In the genomic region with DNA sequence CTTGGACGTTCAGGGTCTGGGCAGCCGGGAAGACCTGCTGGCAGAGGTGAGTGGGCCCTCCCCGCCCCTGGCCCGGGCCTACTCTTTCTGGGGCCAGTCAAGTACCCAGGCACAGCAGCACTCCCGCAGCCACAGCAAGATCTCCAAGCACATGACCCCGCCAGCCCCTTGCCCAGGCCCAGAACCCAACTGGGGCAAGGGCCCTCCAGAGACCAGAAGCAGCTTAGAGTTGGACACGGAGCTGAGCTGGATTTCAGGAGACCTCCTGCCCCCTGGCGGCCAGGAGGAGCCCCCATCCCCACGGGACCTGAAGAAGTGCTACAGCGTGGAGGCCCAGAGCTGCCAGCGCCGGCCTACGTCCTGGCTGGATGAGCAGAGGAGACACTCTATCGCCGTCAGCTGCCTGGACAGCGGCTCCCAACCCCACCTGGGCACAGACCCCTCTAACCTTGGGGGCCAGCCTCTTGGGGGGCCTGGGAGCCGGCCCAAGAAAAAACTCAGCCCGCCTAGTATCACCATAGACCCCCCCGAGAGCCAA, we compare ENCODE assay signal across 9 cellular contexts. TPM values are rescaled to one million over a fixed set of nuclear protein-coding genes. Genes with fewer than 3 reads are reported as not detected.
DNase-seq lines count a peak whose midpoint lies in the region; ATAC-seq and TF ChIP-seq lines count a peak whose summit lies in the region.
"Had no signal": no experiment of that assay in that cellular context is flagged by ENCODE, and none has a peak within 500 bp of the region (broad histone marks: within the 10 kb centered on the region; RNA-seq: fewer than 3 reads in every experiment).

No MANE protein-coding gene starts in this region.

- ATAC-seq in activated naive CD8-positive, alpha-beta T cell treated with anti-CD3 and anti-CD28 coated beads, Interleukin-2, amount 10 ng/mL, durations not matched to agents 7 days and 5 days (ENCODE audit: low read depth) = peak; percentile 63
- ATAC-seq in HG03159 (IDR thresholded peaks at IDR 0.05; ENCODE audit: unreplicated experiment) (no peak), HG02973 (IDR thresholded peaks at IDR 0.05; ENCODE audit: unreplicated experiment) (no peak)

- POLR2A ChIA-PET in activated naive CD8-positive, alpha-beta T cell treated with anti-CD3 and anti-CD28 coated beads, Interleukin-2, amount 10 ng/mL, durations not matched to agents 7 days and 5 days (lab: Charles Lee) = interaction anchor here (1.4 kb wide), 1 partner anchor 79 kb away, joined by 4 read pairs; a partner anchor contains a TSS

- TF ChIP-seq EP300 in sigmoid colon (IDR thresholded peaks at IDR 0.05) = no peak

- H3K4me1 Mint-ChIP-seq in activated naive CD8-positive, alpha-beta T cell treated with anti-CD3 and anti-CD28 coated beads, Interleukin-2, amount 10 ng/mL, durations not matched to agents 7 days and 5 days = peaks cover 6% of the 10 kb centered on the region

- H3K36me3 ChIP-seq in SU-DHL-6 (ENCODE audit: low read length) (no peaks in the 10 kb centered on the region), left ventricle myocardium inferior (no peaks in the 10 kb centered on the region), sigmoid colon (no peaks in the 10 kb centered on the region)

- intact Hi-C loops in left ventricle myocardium inferior (cut with micrococcal nuclease) = loop anchor here (5.0 kb wide), 1 partner anchor 74 kb away; no protein-coding TSS in a partner anchor
- intact Hi-C loops in sigmoid colon (cut with DNase I) = loop anchor here (1.0 to 2.0 kb wide), 2 partner anchors 79 to 145 kb away; a partner anchor contains a TSS

- no peaks in the 10 kb centered on the region for H3K36me3 Mint-ChIP-seq in activated naive CD8-positive, alpha-beta T cell treated with anti-CD3 and anti-CD28 coated beads, Interleukin-2, amount 10 ng/mL, durations not matched to agents 7 days and 5 days

- H3K4me3 ChIP-seq in SU-DHL-6 (ENCODE audit: insufficient read depth, low read length, poor library complexity, severe bottlenecking) = no peak overlapping the region
- H3K4me3 ChIP-seq in left ventricle myocardium inferior = no peak overlapping the region
- H3K4me3 ChIP-seq in sigmoid colon = no peak overlapping the region

- H3K4me3 Mint-ChIP-seq in activated naive CD8-positive, alpha-beta T cell treated with anti-CD3 and anti-CD28 coated beads, Interleukin-2, amount 10 ng/mL, durations not matched to agents 7 days and 5 days = no peak overlapping the region

- H3K27me3 Mint-ChIP-seq in activated naive CD8-positive, alpha-beta T cell treated with anti-CD3 and anti-CD28 coated beads, Interleukin-2, amount 10 ng/mL, durations not matched to agents 7 days and 5 days = peaks cover 42% of the 10 kb centered on the region

- TF ChIP-seq CTCF in SU-DHL-6 (IDR thresholded peaks at IDR 0.05; ENCODE audit: insufficient read depth, low read length, poor library complexity, severe bottlenecking) (peak; percentile 53), left ventricle myocardium inferior (IDR thresholded peaks at IDR 0.05; ENCODE audit: borderline replicate concordance) (peak; percentile 85), sigmoid colon (IDR thresholded peaks at IDR 0.05) (peak; percentile 34 to 61 (median 54))

- H3K9me3 Mint-ChIP-seq in activated naive CD8-positive, alpha-beta T cell treated with anti-CD3 and anti-CD28 coated beads, Interleukin-2, amount 10 ng/mL, durations not matched to agents 7 days and 5 days = no peaks in the 10 kb centered on the region

- H3K9me2 ChIP-seq in SU-DHL-6 (replicated peaks; ENCODE audit: insufficient read depth, low read length) = no peaks in the 10 kb centered on the region

- H3K9me3 ChIP-seq in SU-DHL-6 (ENCODE audit: insufficient read depth, low read length) (no peaks in the 10 kb centered on the region), left ventricle myocardium inferior (replicated peaks) (no peaks in the 10 kb centered on the region), sigmoid colon (no peaks in the 10 kb centered on the region)

- H3K4me1 ChIP-seq in left ventricle myocardium inferior (peaks cover 7% of the 10 kb centered on the region), sigmoid colon (peaks cover 0 to 8% (median 4%) of the 10 kb centered on the region in 4 donors)

- H3K27ac Mint-ChIP-seq in activated naive CD8-positive, alpha-beta T cell treated with anti-CD3 and anti-CD28 coated beads, Interleukin-2, amount 10 ng/mL, durations not matched to agents 7 days and 5 days = no peak overlapping the region

- no peaks in the 10 kb centered on the region for H4K20me1 ChIP-seq in SU-DHL-6 (ENCODE audit: low read depth, low read length)

- H3K27me3 ChIP-seq in SU-DHL-6 (ENCODE audit: low read length) = no peaks in the 10 kb centered on the region
- H3K27me3 ChIP-seq in left ventricle myocardium inferior (ENCODE audit: low read depth) = peaks cover 88% of the 10 kb centered on the region
- H3K27me3 ChIP-seq in sigmoid colon = peaks cover 0 to 43% (median 10%) of the 10 kb centered on the region in 3 donors

- TF ChIP-seq POLR2A in sigmoid colon (IDR thresholded peaks at IDR 0.05) = no peak

- H3K9ac ChIP-seq in SU-DHL-6 (ENCODE audit: low read length) = no peak overlapping the region

- no peaks in the 10 kb centered on the region for H3F3A ChIP-seq in SU-DHL-6 (ENCODE audit: insufficient read depth)

- H2AFZ ChIP-seq in SU-DHL-6 (ENCODE audit: low read depth, low read length, severe bottlenecking) = no peak overlapping the region

- DNase-seq in G401 (ENCODE audit: low spot score) = peak; percentile 58
- peak; percentile 63 for DNase-seq in M059J (ENCODE audit: low read depth)
- DNase-seq in activated naive CD8-positive, alpha-beta T cell treated with anti-CD3 and anti-CD28 coated beads, Interleukin-2, amount 10 ng/mL, durations not matched to agents 7 days and 5 days = peak; percentile 67
- peak; percentile 74 for DNase-seq in left ventricle myocardium inferior
- peak; percentile 90 for DNase-seq in sigmoid colon

- H3K27ac ChIP-seq in SU-DHL-6 (ENCODE audit: low read depth, low read length) (no peak overlapping the region), left ventricle myocardium inferior (replicated peaks) (no peak overlapping the region), sigmoid colon (no peak overlapping the region)
- H3K27ac ChIP-seq: epithelial cell of prostate had no signal

- in situ Hi-C loops in G401 (cut with HindIII; ENCODE audit: low sequenced_read_pairs) = loop anchor here (5.0 kb wide), 1 partner anchor 66 kb away; no protein-coding TSS in a partner anchor

- WGBS in sigmoid colon, 2 donors = 49% methylated on average over 19 of the region's 19 CpGs

- no peak overlapping the region for H3K4me2 ChIP-seq in SU-DHL-6 (ENCODE audit: low read depth, low read length, poor library complexity, severe bottlenecking)

- H3K79me2 ChIP-seq in SU-DHL-6 (ENCODE audit: insufficient read depth, low read length) = no peaks in the 10 kb centered on the region

RNA-seq across cellular contexts. Expression of a gene that starts 8.6 kb away (rescaled TPM):
- total RNA-seq in G401 (2014; rRNA removed; shearing (Covaris generic)) = not detected in 2 replicates
- 9.3 and 13.3 TPM in 2 replicates for total RNA-seq in M059J (2014; rRNA removed; shearing (Covaris generic))
- total RNA-seq in activated naive CD8-positive, alpha-beta T cell treated with anti-CD3 and anti-CD28 coated beads, Interleukin-2, amount 10 ng/mL, durations not matched to agents 7 days and 5 days = 1 to 10 TPM in 1 of 2 experiments, under 1 TPM in 1; 0.77 to 1.4 TPM
- total RNA-seq in left ventricle myocardium inferior (0.88 TPM), sigmoid colon (1 to 10 TPM in 3 of 4 donors, under 1 TPM in 1; 0.71 to 2.6 (median 1.8) TPM)
- polyA plus RNA-seq in sigmoid colon = 10 to 100 TPM; 11.4 to 94.1 (median 12.3) TPM
